In genomic region chr1:109190189-109190588, GRCh38 we compare ENCODE assay signal across 1 cellular context.
TF ChIP-seq lines count a peak whose summit lies in the region.

No MANE protein-coding gene starts in this region.

TF ChIP-seq in HepG2, 621 proteins besides CTCF, POLR2A, EP300 and RAD21:
- TF ChIP-seq CEBPG (CRISPR knock-in tag; IDR thresholded peaks at IDR 0.05): no peak
- TF ChIP-seq ZNF33A (CRISPR knock-in tag; IDR thresholded peaks at IDR 0.05; ENCODE audit: borderline replicate concordance): no peak
- TF ChIP-seq ZNF639 (CRISPR knock-in tag; conservative IDR thresholded peaks at IDR 0.05): no peak
- TF ChIP-seq ZFP36 (IDR thresholded peaks at IDR 0.05; ENCODE audit: borderline replicate concordance, low read depth, low read length, partially characterized antibody): no peak
- no peak for TF ChIP-seq CC2D1A (CRISPR knock-in tag; IDR thresholded peaks at IDR 0.05)
- TF ChIP-seq JARID2 (CRISPR knock-in tag; IDR thresholded peaks at IDR 0.05; ENCODE audit: insufficient replicate concordance): no peak
- no peak for TF ChIP-seq CBX2 (IDR thresholded peaks at IDR 0.05; ENCODE audit: low read depth, low read length)
- TF ChIP-seq CBX2 (CRISPR knock-in tag; IDR thresholded peaks at IDR 0.05; ENCODE audit: low read depth): no peak
- TF ChIP-seq PHF8 (CRISPR knock-in tag; IDR thresholded peaks at IDR 0.05): no peak
